Comparison of ENCODE assay signal across 14 cellular contexts in genomic region chr20:9035129-9035528, GRCh38. TPM values are rescaled to one million over a fixed set of nuclear protein-coding genes. Genes with fewer than 3 reads are reported as not detected.
DNase-seq lines count a peak whose midpoint lies in the region; ATAC-seq and TF ChIP-seq lines count a peak whose summit lies in the region.
"Had no signal": no experiment of that assay in that cellular context is flagged by ENCODE, and none has a peak within 500 bp of the region (broad histone marks: within the 10 kb centered on the region; RNA-seq: fewer than 3 reads in every experiment).

No MANE protein-coding gene starts in this region.

- H3K36me3 ChIP-seq in GM23248 (ENCODE audit: low read depth): no peaks in the 10 kb centered on the region
- H3K36me3 ChIP-seq in gastroesophageal sphincter: no peaks in the 10 kb centered on the region
- no peaks in the 10 kb centered on the region for H3K36me3 ChIP-seq in OCI-LY7 (ENCODE audit: insufficient read depth, low read length)
- H3K36me3 ChIP-seq: HAP-1, suprapubic skin had no signal

- peak overlapping the region; percentile 11; the same call in 1 of the 2 replicates for H3K27ac ChIP-seq in GM23248
- no peak overlapping the region for H3K27ac ChIP-seq in gastroesophageal sphincter
- no peak overlapping the region for H3K27ac ChIP-seq in OCI-LY7 (ENCODE audit: low read depth, low read length, poor library complexity, severe bottlenecking)
- H3K27ac ChIP-seq: body of pancreas, suprapubic skin had no signal

- no peak overlapping the region for H2AFZ ChIP-seq in GM23248
- no peak overlapping the region for H2AFZ ChIP-seq in OCI-LY7 (ENCODE audit: low read length)

- H3K9me3 ChIP-seq in GM23248 (ENCODE audit: low read depth): no peaks in the 10 kb centered on the region
- H3K9me3 ChIP-seq in gastroesophageal sphincter: no peaks in the 10 kb centered on the region
- no peaks in the 10 kb centered on the region for H3K9me3 ChIP-seq in OCI-LY7 (ENCODE audit: low read length)
- H3K9me3 ChIP-seq: body of pancreas, HAP-1, suprapubic skin had no signal

- DNase-seq in GM23248 (peak; percentile 93), NCI-H69 (lab: John Stamatoyannopoulos, UW) (peak; percentile 74), epithelial cell of esophagus (ENCODE audit: low read depth) (peak; percentile 55), stromal cell of bone marrow (ENCODE audit: low read depth) (peak; percentile 93), OCI-LY7 (ENCODE audit: low spot score) (no peak), DMS153 treated with DMSO at 0.1 percent for 48 hours (lab: John Stamatoyannopoulos, UW; ENCODE audit: unreplicated experiment) (no peak)
- DNase-seq: activated CD8-positive, alpha-beta memory T cell treated with anti-CD3 and anti-CD28 coated beads, Interleukin-2, amount 50 U/mL, for 4 hours; body of pancreas; left cardiac atrium; NCI-H1092 treated with DMSO at 0.1 percent for 48 hours had no signal

- H3K9ac ChIP-seq in GM23248: no peak overlapping the region

- H3K27me3 ChIP-seq in GM23248 (replicated peaks; ENCODE audit: insufficient read depth): no peaks in the 10 kb centered on the region
- no peaks in the 10 kb centered on the region for H3K27me3 ChIP-seq in gastroesophageal sphincter
- H3K27me3 ChIP-seq: body of pancreas, suprapubic skin had no signal

- H3F3A ChIP-seq in GM23248 (ENCODE audit: insufficient read depth): peaks cover 5% of the 10 kb centered on the region; the same call in 1 of the 2 replicates

- ATAC-seq in gastroesophageal sphincter: no peak
- ATAC-seq: body of pancreas, esophagus mucosa had no signal

- H3K4me1 ChIP-seq in GM23248 (ENCODE audit: insufficient read depth): peaks cover 30% of the 10 kb centered on the region
- H3K4me1 ChIP-seq in gastroesophageal sphincter: no peaks in the 10 kb centered on the region
- no peaks in the 10 kb centered on the region for H3K4me1 ChIP-seq in OCI-LY7 (ENCODE audit: insufficient read depth, low read length, poor library complexity, severe bottlenecking)
- H3K4me1 ChIP-seq: body of pancreas, HAP-1, suprapubic skin had no signal

- no peaks in the 10 kb centered on the region for H4K20me1 ChIP-seq in GM23248 (ENCODE audit: insufficient read depth)
- no peaks in the 10 kb centered on the region for H4K20me1 ChIP-seq in OCI-LY7 (ENCODE audit: insufficient read depth, low read length)

- no peak for TF ChIP-seq CTCF in epithelial cell of esophagus (IDR thresholded peaks at IDR 0.05; ENCODE audit: insufficient read depth, low read depth, low read length, missing control alignments)
- TF ChIP-seq CTCF in gastroesophageal sphincter (IDR thresholded peaks at IDR 0.05): no peak
- no peak for TF ChIP-seq CTCF in OCI-LY7 (conservative IDR thresholded peaks at IDR 0.05; ENCODE audit: low read length)

- H3K79me2 ChIP-seq in GM23248 (ENCODE audit: insufficient read depth) (no peaks in the 10 kb centered on the region), OCI-LY7 (ENCODE audit: insufficient read depth, low read depth, low read length) (no peaks in the 10 kb centered on the region)

- H3K4me3 ChIP-seq in GM23248: no peak overlapping the region
- H3K4me3 ChIP-seq in epithelial cell of esophagus (ENCODE audit: low read length): no peak overlapping the region
- no peak overlapping the region for H3K4me3 ChIP-seq in gastroesophageal sphincter
- no peak overlapping the region for H3K4me3 ChIP-seq in OCI-LY7 (ENCODE audit: low read depth, low read length, poor library complexity, severe bottlenecking)
- H3K4me3 ChIP-seq: body of pancreas, HAP-1, suprapubic skin had no signal

- intact Hi-C loops in OCI-LY7 (cut with micrococcal nuclease; ENCODE audit: unreplicated experiment): no loop called here

- TF ChIP-seq POLR2A in gastroesophageal sphincter (IDR thresholded peaks at IDR 0.05): no peak

- H3K4me2 ChIP-seq in GM23248 (ENCODE audit: unreplicated experiment): no peak overlapping the region
- H3K4me2 ChIP-seq in OCI-LY7 (ENCODE audit: low read length): no peak overlapping the region

- POLR2A ChIA-PET in OCI-LY7 (lab: Charles Lee): no interaction called here

- CTCF ChIA-PET in OCI-LY7 (lab: Charles Lee; ENCODE audit: unreplicated experiment): no interaction called here

- in situ Hi-C loops in GM23248 (cut with MboI): no loop called here

- TF ChIP-seq EP300 in gastroesophageal sphincter (IDR thresholded peaks at IDR 0.05): no peak

- no TSS peak for BruUV-seq in OCI-LY7 (replicated peaks; lab: Mats Ljungman, UMichigan)

- H3K9me2 ChIP-seq in GM23248 (ENCODE audit: insufficient read depth): no peaks in the 10 kb centered on the region
- H3K9me2 ChIP-seq in OCI-LY7 (ENCODE audit: insufficient read depth, low read length): no peaks in the 10 kb centered on the region

- WGBS in GM23248 (ENCODE audit: low coverage in 1 of 2, low lambda C conversion rate in 2 of 2, missing lambda C conversion rate in 2 of 2), 2 experiments: 32% methylated on average over 3 of the region's 3 CpGs
- 50 to 70% methylated on average over 2 of the region's 3 CpGs for WGBS in gastroesophageal sphincter (ENCODE audit: low coverage in 1 of 2), 2 donors

RNA-seq across cellular contexts. Expression of gene PLCB4, which starts 33.8 kb away (rescaled TPM):
- 9.5 and 10.5 TPM in 2 replicates for total RNA-seq in GM23248 (2014; rRNA removed; shearing (Covaris generic))
- 3.5 and 5.0 TPM in 2 replicates for polyA plus RNA-seq in GM23248 (2016; fragmentation: Nextera tagmentation; extraction: Ambion mirVana)
- total RNA-seq in gastroesophageal sphincter (100 to 1,000 TPM in 1 of 4 donors, 10 to 100 TPM in 3; 21.9 to 109 (median 59.1) TPM), OCI-LY7 (2022) (not detected in 2 replicates)
- not detected in 2 replicates for total RNA-seq in OCI-LY7 (2014; rRNA removed; shearing (Covaris generic))

Comparison
In these comparisons a context has a peak if more than half of its experiments do, and no peak if none do; other contexts are left out.
1. DNase-seq: peak in GM23248 (single experiment), NCI-H69 (single experiment), epithelial cell of esophagus (single experiment) and stromal cell of bone marrow (single experiment); none in OCI-LY7 (single experiment) and DMS153 treated with DMSO at 0.1 percent for 48 hours (single experiment).
2. RNA of gene PLCB4, which starts 33.8 kb away (total RNA-seq): 21.9 to 109 TPM in gastroesophageal sphincter and 9.5 to 10.5 TPM in GM23248; not detected in OCI-LY7; every median in the first group is over 10 times any median in the second.